15 cellular contexts compared by ENCODE assay signal in genomic region chr4:33104190-33104773, GRCh38.
DNase-seq lines count a peak whose midpoint lies in the region; ATAC-seq and TF ChIP-seq lines count a peak whose summit lies in the region.
"Had no signal": no experiment of that assay in that cellular context is flagged by ENCODE, and none has a peak within 500 bp of the region (broad histone marks: within the 10 kb centered on the region; RNA-seq: fewer than 3 reads in every experiment).

No MANE protein-coding gene starts in this region.

- intact Hi-C loops in activated CD4-positive, alpha-beta T cell treated with anti-CD3 and anti-CD28 coated beads for 36 hours (cut with DNase I, micrococcal nuclease), result no loop called here

- H3K79me2 ChIP-seq in KMS-11 (ENCODE audit: insufficient read depth, low read depth), result no peaks in the 10 kb centered on the region

- H3K27me3 Mint-ChIP-seq in type B pancreatic cell, result no peaks in the 10 kb centered on the region
- H3K27me3 Mint-ChIP-seq in activated CD4-positive, alpha-beta T cell treated with anti-CD3 and anti-CD28 coated beads for 36 hours, result no peaks in the 10 kb centered on the region
- H3K27me3 Mint-ChIP-seq: activated T-cell treated with anti-CD3 and anti-CD28 coated beads, Interleukin-2, amount 50 U/mL, for 24 hours; brain had no signal

- peak; percentile 9 for DNase-seq in GM13977 (ENCODE audit: low spot score)
- DNase-seq in glomerular visceral epithelial cell (ENCODE audit: extremely low spot score), result peak; percentile 15
- no peak for DNase-seq in type B pancreatic cell (ENCODE audit: extremely low spot score, unreplicated experiment)
- no peak for DNase-seq in GM19238 (ENCODE audit: insufficient read length, low spot score)
- DNase-seq in activated CD4-positive, alpha-beta T cell treated with anti-CD3 and anti-CD28 coated beads for 36 hours, result no peak
- DNase-seq: activated T-cell treated with anti-CD3 and anti-CD28 coated beads, Interleukin-2, amount 50 U/mL, for 24 hours; mucosa of descending colon; NCI-H1930; RPMI8226; spleen had no signal

- H3K4me1 Mint-ChIP-seq in type B pancreatic cell (ENCODE audit: unreplicated experiment), result no peaks in the 10 kb centered on the region
- H3K4me1 Mint-ChIP-seq in activated CD4-positive, alpha-beta T cell treated with anti-CD3 and anti-CD28 coated beads for 36 hours, result no peaks in the 10 kb centered on the region
- H3K4me1 Mint-ChIP-seq: brain had no signal

- no peak overlapping the region for H2AFZ ChIP-seq in KMS-11 (ENCODE audit: low read depth)

- CTCF ChIA-PET in activated CD4-positive, alpha-beta T cell treated with anti-CD3 and anti-CD28 coated beads for 36 hours (lab: Charles Lee), result no interaction called here

- H3K36me3 ChIP-seq in KMS-11 (ENCODE audit: insufficient read depth), result no peaks in the 10 kb centered on the region
- H3K36me3 ChIP-seq: spleen had no signal

- no peak overlapping the region for H3K4me3 ChIP-seq in KMS-11 (IDR thresholded peaks at IDR 0.05; ENCODE audit: insufficient read depth, low read depth, low read length)
- H3K4me3 ChIP-seq: mucosa of descending colon, spleen had no signal

- TF ChIP-seq CTCF in GM13977 (IDR thresholded peaks at IDR 0.05; ENCODE audit: extremely low read depth, insufficient read depth, missing control alignments) (no peak), KMS-11 (conservative IDR thresholded peaks at IDR 0.05; ENCODE audit: low read depth, low read length) (no peak), type B pancreatic cell (conservative IDR thresholded peaks at IDR 0.05) (no peak)

- H3K9me3 Mint-ChIP-seq in type B pancreatic cell, result no peaks in the 10 kb centered on the region
- peaks cover 12% of the 10 kb centered on the region for H3K9me3 Mint-ChIP-seq in activated CD4-positive, alpha-beta T cell treated with anti-CD3 and anti-CD28 coated beads for 36 hours (ENCODE audit: low read depth)

- no peak overlapping the region for H3K27ac Mint-ChIP-seq in type B pancreatic cell
- no peak overlapping the region for H3K27ac Mint-ChIP-seq in activated CD4-positive, alpha-beta T cell treated with anti-CD3 and anti-CD28 coated beads for 36 hours
- H3K27ac Mint-ChIP-seq: activated T-cell treated with anti-CD3 and anti-CD28 coated beads, Interleukin-2, amount 50 U/mL, for 24 hours; brain had no signal

- no peak overlapping the region for H3K4me3 Mint-ChIP-seq in type B pancreatic cell
- no peak overlapping the region for H3K4me3 Mint-ChIP-seq in activated CD4-positive, alpha-beta T cell treated with anti-CD3 and anti-CD28 coated beads for 36 hours
- H3K4me3 Mint-ChIP-seq: activated T-cell treated with anti-CD3 and anti-CD28 coated beads, Interleukin-2, amount 50 U/mL, for 24 hours; brain had no signal

- no peak overlapping the region for H3K9ac ChIP-seq in KMS-11

- in situ Hi-C loops in GM13977 (cut with MboI; ENCODE audit: low pct_unique_long_range_greater_than_20kb, low sequenced_read_pairs, unreplicated experiment), result no loop called here

- H3K4me1 ChIP-seq in KMS-11 (ENCODE audit: low read depth, poor library complexity, severe bottlenecking), result peaks cover 23% of the 10 kb centered on the region
- H3K4me1 ChIP-seq: spleen had no signal

- ATAC-seq in GM21717 (IDR thresholded peaks at IDR 0.05; ENCODE audit: unreplicated experiment) (peak; percentile 95), HG03159 (IDR thresholded peaks at IDR 0.05; ENCODE audit: unreplicated experiment) (no peak)
- ATAC-seq in activated CD4-positive, alpha-beta T cell treated with anti-CD3 and anti-CD28 coated beads for 36 hours, result no peak
- ATAC-seq: mucosa of descending colon had no signal

- peak overlapping the region; percentile 54 for H3K4me2 ChIP-seq in KMS-11

- no peaks in the 10 kb centered on the region for H4K20me1 ChIP-seq in KMS-11 (ENCODE audit: insufficient read depth)

- H3K36me3 Mint-ChIP-seq in type B pancreatic cell, result no peaks in the 10 kb centered on the region
- no peaks in the 10 kb centered on the region for H3K36me3 Mint-ChIP-seq in activated CD4-positive, alpha-beta T cell treated with anti-CD3 and anti-CD28 coated beads for 36 hours (ENCODE audit: low read depth)
- H3K36me3 Mint-ChIP-seq: brain had no signal

- POLR2A ChIA-PET in activated CD4-positive, alpha-beta T cell treated with anti-CD3 and anti-CD28 coated beads for 36 hours (lab: Charles Lee), result no interaction called here

- H3K27ac ChIP-seq in KMS-11, result no peak overlapping the region
- H3K27ac ChIP-seq: C4-2B, spleen had no signal

- H3K27me3 ChIP-seq in KMS-11 (ENCODE audit: insufficient read depth, low read depth), result no peaks in the 10 kb centered on the region
- H3K27me3 ChIP-seq: spleen had no signal

Comparison
In these comparisons a context has a peak if more than half of its experiments do, and no peak if none do; other contexts are left out.
1. DNase-seq: peak in GM13977 (single experiment) and glomerular visceral epithelial cell (single experiment); none in type B pancreatic cell (single experiment), GM19238 (single experiment) and activated CD4-positive, alpha-beta T cell treated with anti-CD3 and anti-CD28 coated beads for 36 hours (single experiment).